22 cellular contexts compared by ENCODE assay signal in genomic region chr4:13368262-13368661, GRCh38.
"Had no signal": no experiment of that assay in that cellular context is flagged by ENCODE, and none has a peak within 500 bp of the region (broad histone marks: within the 10 kb centered on the region; RNA-seq: fewer than 3 reads in every experiment).

No MANE protein-coding gene starts in this region.

- H3K27ac Mint-ChIP-seq: activated CD8-positive, alpha-beta T cell treated with anti-CD3 and anti-CD28 coated beads for 36 hours; activated naive CD8-positive, alpha-beta T cell treated with anti-CD3 and anti-CD28 coated beads for 36 hours; activated T-helper 17 cell treated with anti-CD3 and anti-CD28 coated beads, Interleukin-2, amount 50 U/mL, for 72 hours; brain; endodermal cell; immature natural killer cell; natural killer cell; stimulated activated memory B cell treated with anti-CD40 and anti-IgM and Interleukin-4, amounts not matched to agents 10 μg/mL and 1 μg/mL and 100 μg/mL, for 72 hours had no signal

- H3K27me3 Mint-ChIP-seq: activated CD8-positive, alpha-beta T cell treated with anti-CD3 and anti-CD28 coated beads for 36 hours; activated naive CD8-positive, alpha-beta T cell treated with anti-CD3 and anti-CD28 coated beads for 36 hours; activated T-helper 17 cell treated with anti-CD3 and anti-CD28 coated beads, Interleukin-2, amount 50 U/mL, for 72 hours; brain; stimulated activated memory B cell treated with anti-CD40 and anti-IgM and Interleukin-4, amounts not matched to agents 10 μg/mL and 1 μg/mL and 100 μg/mL, for 72 hours had no signal

- H3K27ac ChIP-seq: epithelial cell of prostate, neutrophil, parathyroid adenoma, spleen, testis, upper lobe of left lung had no signal

- H3K27me3 ChIP-seq: neutrophil, spleen, testis, upper lobe of left lung had no signal

- H3K36me3 ChIP-seq: neutrophil, upper lobe of left lung had no signal

- H3K9ac ChIP-seq: parathyroid adenoma had no signal

- H3K4me1 Mint-ChIP-seq: activated T-helper 17 cell treated with anti-CD3 and anti-CD28 coated beads, Interleukin-2, amount 50 U/mL, for 72 hours; endodermal cell; immature natural killer cell; natural killer cell; stimulated activated memory B cell treated with anti-CD40 and anti-IgM and Interleukin-4, amounts not matched to agents 10 μg/mL and 1 μg/mL and 100 μg/mL, for 72 hours had no signal

- DNase-seq: activated CD4-positive, alpha-beta T cell treated with anti-CD3 and anti-CD28 coated beads for 48 hours; activated CD4-positive, CD25-positive, alpha-beta regulatory T cell; activated CD8-positive, alpha-beta T cell treated with anti-CD3 and anti-CD28 coated beads for 36 hours; activated naive CD4-positive, alpha-beta T cell; activated naive CD8-positive, alpha-beta T cell treated with anti-CD3 and anti-CD28 coated beads for 36 hours; activated T-cell treated with anti-CD3 and anti-CD28 coated beads, Interleukin-2, amount 50 U/mL, for 1 hour; amygdala; caudate nucleus; endodermal cell; immature natural killer cell; mesenchymal stem cell; natural killer cell; spleen; stimulated activated CD4-positive, alpha-beta T cell treated with anti-CD3 and anti-CD28 coated beads, Interleukin-4, amount 100 ng/mL, for 4 hours; testis; upper lobe of left lung had no signal

- H3K36me3 Mint-ChIP-seq: natural killer cell had no signal

- H2AFZ ChIP-seq: parathyroid adenoma had no signal

- ATAC-seq: activated CD8-positive, alpha-beta T cell treated with anti-CD3 and anti-CD28 coated beads for 36 hours; activated T-helper 17 cell treated with anti-CD3 and anti-CD28 coated beads, Interleukin-2, amount 50 U/mL, for 72 hours; natural killer cell; stimulated activated memory B cell treated with anti-CD40 and anti-IgM and Interleukin-4, amounts not matched to agents 10 μg/mL and 1 μg/mL and 100 μg/mL, for 72 hours had no signal

- H3K4me3 Mint-ChIP-seq: activated CD8-positive, alpha-beta T cell treated with anti-CD3 and anti-CD28 coated beads for 36 hours; activated naive CD8-positive, alpha-beta T cell treated with anti-CD3 and anti-CD28 coated beads for 36 hours; activated T-helper 17 cell treated with anti-CD3 and anti-CD28 coated beads, Interleukin-2, amount 50 U/mL, for 72 hours; brain; endodermal cell; immature natural killer cell; natural killer cell; stimulated activated memory B cell treated with anti-CD40 and anti-IgM and Interleukin-4, amounts not matched to agents 10 μg/mL and 1 μg/mL and 100 μg/mL, for 72 hours had no signal

- H3K4me1 ChIP-seq: parathyroid adenoma, spleen, testis, upper lobe of left lung had no signal

- H3K4me3 ChIP-seq: spleen, testis, upper lobe of left lung had no signal

- H3K9me3 Mint-ChIP-seq: activated CD8-positive, alpha-beta T cell treated with anti-CD3 and anti-CD28 coated beads for 36 hours; activated naive CD8-positive, alpha-beta T cell treated with anti-CD3 and anti-CD28 coated beads for 36 hours; activated T-helper 17 cell treated with anti-CD3 and anti-CD28 coated beads, Interleukin-2, amount 50 U/mL, for 72 hours; brain; endodermal cell; immature natural killer cell; natural killer cell; stimulated activated memory B cell treated with anti-CD40 and anti-IgM and Interleukin-4, amounts not matched to agents 10 μg/mL and 1 μg/mL and 100 μg/mL, for 72 hours had no signal

- H3K9me3 ChIP-seq: neutrophil, spleen, testis, upper lobe of left lung had no signal
